16 cellular contexts compared by ENCODE assay signal in the genomic region with DNA sequence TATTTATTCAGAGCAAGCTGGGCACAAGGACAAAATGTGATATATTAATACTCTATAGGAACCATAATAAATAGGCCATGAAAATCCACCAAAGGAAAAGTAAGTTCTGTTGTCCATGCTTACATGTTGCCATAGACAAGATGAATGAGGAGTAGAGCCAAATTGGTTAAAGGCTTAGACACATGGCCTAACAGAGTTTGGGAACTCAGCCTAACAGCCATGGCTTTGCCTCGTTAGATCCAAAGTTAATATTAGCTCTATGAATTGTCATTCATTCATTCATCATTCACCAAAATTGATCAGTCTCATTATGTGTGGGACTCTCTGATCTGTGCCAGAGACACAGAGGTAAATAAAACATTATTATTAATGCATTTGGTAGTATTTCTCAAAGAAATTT.
DNase-seq lines count a peak whose midpoint lies in the region; ATAC-seq and TF ChIP-seq lines count a peak whose summit lies in the region.
"Had no signal": no experiment of that assay in that cellular context is flagged by ENCODE, and none has a peak within 500 bp of the region (broad histone marks: within the 10 kb centered on the region; RNA-seq: fewer than 3 reads in every experiment).

No MANE protein-coding gene starts in this region.

- ATAC-seq in body of pancreas (peak; percentile 30), HG03457 (IDR thresholded peaks at IDR 0.05; ENCODE audit: unreplicated experiment) (no peak), GM21526 (IDR thresholded peaks at IDR 0.05; ENCODE audit: low FRiP score, unreplicated experiment) (no peak)
- ATAC-seq: A549, GM12878, HCT116 had no signal

- H3K27me3 ChIP-seq in body of pancreas (no peaks in the 10 kb centered on the region), mesenchymal stem cell (ENCODE audit: control insufficient read depth in 1 of 2, insufficient read depth in 1 of 2, low read length in 2 of 2) (no peaks in the 10 kb centered on the region), tibial artery (no peaks in the 10 kb centered on the region)
- H3K27me3 ChIP-seq: BLaER1 treated with 17β-estradiol and CSF1 and Interleukin-3, amounts not matched to agents 10 nM and 100 nM had no signal

- no peak overlapping the region for H3K9ac ChIP-seq in mesenchymal stem cell (ENCODE audit: low read length)
- H3K9ac ChIP-seq: BLaER1 treated with 17β-estradiol and CSF1 and Interleukin-3, amounts not matched to agents 10 nM and 100 nM had no signal

- no peak overlapping the region for H3K4ac ChIP-seq in mesenchymal stem cell (ENCODE audit: low read depth in 1 of 2, low read length in 2 of 2)

- CTCF ChIA-PET in activated CD4-positive, alpha-beta T cell treated with anti-CD3 and anti-CD28 coated beads, Interleukin-2, amount 10 ng/mL, durations not matched to agents 7 days and 5 days (lab: Charles Lee) = no interaction called here

- no peaks in the 10 kb centered on the region for H3K27me3 Mint-ChIP-seq in activated CD4-positive, alpha-beta T cell treated with anti-CD3 and anti-CD28 coated beads, Interleukin-2, amount 10 ng/mL, durations not matched to agents 7 days and 5 days
- H3K27me3 Mint-ChIP-seq: CD4-positive, CD25-positive, alpha-beta regulatory T cell had no signal

- no peak overlapping the region for H3K14ac ChIP-seq in mesenchymal stem cell (ENCODE audit: low read length in 2 of 2)

- no peak overlapping the region for H2AFZ ChIP-seq in mesenchymal stem cell (ENCODE audit: low read depth, low read length)

- no peak overlapping the region for H2AK5ac ChIP-seq in mesenchymal stem cell (ENCODE audit: low read length, severe bottlenecking)

- no peaks in the 10 kb centered on the region for H3K79me1 ChIP-seq in mesenchymal stem cell (replicated peaks; ENCODE audit: low read length, poor library complexity, severe bottlenecking)

- no peaks in the 10 kb centered on the region for H3K4me1 Mint-ChIP-seq in activated CD4-positive, alpha-beta T cell treated with anti-CD3 and anti-CD28 coated beads, Interleukin-2, amount 10 ng/mL, durations not matched to agents 7 days and 5 days
- H3K4me1 Mint-ChIP-seq: CD4-positive, CD25-positive, alpha-beta regulatory T cell had no signal

- no peak overlapping the region for H3K18ac ChIP-seq in mesenchymal stem cell (ENCODE audit: low read depth in 1 of 2, low read length in 2 of 2)

- no peak overlapping the region for H3K4me3 ChIP-seq in body of pancreas
- H3K4me3 ChIP-seq in mesenchymal stem cell (ENCODE audit: insufficient read depth in 1 of 2, low read depth in 1 of 2, low read length in 2 of 2) = no peak overlapping the region
- H3K4me3 ChIP-seq in tibial artery = no peak overlapping the region
- H3K4me3 ChIP-seq: A549; BLaER1 treated with 17β-estradiol and CSF1 and Interleukin-3, amounts not matched to agents 10 nM and 100 nM; GM12878 had no signal

- no peak overlapping the region for H2BK5ac ChIP-seq in mesenchymal stem cell (ENCODE audit: low read depth, low read length, poor library complexity, severe bottlenecking)

- no peaks in the 10 kb centered on the region for H3K36me3 Mint-ChIP-seq in activated CD4-positive, alpha-beta T cell treated with anti-CD3 and anti-CD28 coated beads, Interleukin-2, amount 10 ng/mL, durations not matched to agents 7 days and 5 days (ENCODE audit: low read depth)
- H3K36me3 Mint-ChIP-seq: CD4-positive, CD25-positive, alpha-beta regulatory T cell had no signal

- H3K27ac Mint-ChIP-seq in activated CD4-positive, alpha-beta T cell treated with anti-CD3 and anti-CD28 coated beads, Interleukin-2, amount 10 ng/mL, durations not matched to agents 7 days and 5 days = no peak overlapping the region
- H3K27ac Mint-ChIP-seq: CD4-positive, CD25-positive, alpha-beta regulatory T cell had no signal

- H4K91ac ChIP-seq in mesenchymal stem cell (ENCODE audit: low read length) = no peak overlapping the region

- H2BK15ac ChIP-seq in mesenchymal stem cell (ENCODE audit: low read depth, poor library complexity, severe bottlenecking) = no peak overlapping the region

- peak; percentile 18 to 67 for DNase-seq in NCI-H446 (lab: John Stamatoyannopoulos, UW)
- DNase-seq in body of pancreas = no peak
- DNase-seq in mesenchymal stem cell = no peak
- DNase-seq in tibial artery = no peak
- DNase-seq in NK-92 treated with Interleukin-12 subunit alpha and Interleukin-12 subunit beta, amount 100 ng/mL, for 24 hours (lab: John Stamatoyannopoulos, UW) = no peak
- no peak for DNase-seq in activated CD4-positive, alpha-beta T cell treated with anti-CD3 and anti-CD28 coated beads, Interleukin-2, amount 10 ng/mL, durations not matched to agents 7 days and 5 days
- DNase-seq: Calu3; CD4-positive, CD25-positive, alpha-beta regulatory T cell; DMS 273 treated with DMSO at 0.1 percent for 48 hours had no signal

- H3K4me3 Mint-ChIP-seq in activated CD4-positive, alpha-beta T cell treated with anti-CD3 and anti-CD28 coated beads, Interleukin-2, amount 10 ng/mL, durations not matched to agents 7 days and 5 days = no peak overlapping the region
- H3K4me3 Mint-ChIP-seq: CD4-positive, CD25-positive, alpha-beta regulatory T cell had no signal

- WGBS in body of pancreas, 2 donors = 7 to 17% methylated on average over 1 of the region's 1 CpG
- WGBS in mesenchymal stem cell = 100% methylated on average over 1 of the region's 1 CpG

- no peak overlapping the region for H3K4me2 ChIP-seq in mesenchymal stem cell (ENCODE audit: low read length, poor library complexity, severe bottlenecking)
- H3K4me2 ChIP-seq: A549; BLaER1 treated with 17β-estradiol and CSF1 and Interleukin-3, amounts not matched to agents 10 nM and 100 nM had no signal

- no peaks in the 10 kb centered on the region for H3K4me1 ChIP-seq in body of pancreas
- H3K4me1 ChIP-seq in mesenchymal stem cell (ENCODE audit: control insufficient read depth, insufficient read depth, low read depth, low read length) = peaks cover 3% of the 10 kb centered on the region
- H3K4me1 ChIP-seq in tibial artery = peaks cover 0 to 56% (median 19%) of the 10 kb centered on the region in 4 donors
- H3K4me1 ChIP-seq: A549; BLaER1 treated with 17β-estradiol and CSF1 and Interleukin-3, amounts not matched to agents 10 nM and 100 nM had no signal

- intact Hi-C loops in body of pancreas (cut with DNase I) (no loop called here), tibial artery (cut with DNase I; ENCODE audit: low total_unique reads) (no loop called here)

- TF ChIP-seq CTCF in body of pancreas (IDR thresholded peaks at IDR 0.05) (no peak), tibial artery (IDR thresholded peaks at IDR 0.05) (no peak)

- no peak for TF ChIP-seq POLR2A in body of pancreas (IDR thresholded peaks at IDR 0.05)

- H2BK12ac ChIP-seq in mesenchymal stem cell (ENCODE audit: low read length in 2 of 2) = no peak overlapping the region

- H3K27ac ChIP-seq in body of pancreas (peak overlapping the region in 3 of 4 donors; percentile 42 to 58 (median 54)), mesenchymal stem cell (ENCODE audit: low read length, poor library complexity, severe bottlenecking) (peak overlapping the region; percentile 73), tibial artery (peak overlapping the region; percentile 8 to 55)
- H3K27ac ChIP-seq: A549; BLaER1 treated with 17β-estradiol and CSF1 and Interleukin-3, amounts not matched to agents 10 nM and 100 nM; HL-60 had no signal

- H3K9me3 Mint-ChIP-seq in activated CD4-positive, alpha-beta T cell treated with anti-CD3 and anti-CD28 coated beads, Interleukin-2, amount 10 ng/mL, durations not matched to agents 7 days and 5 days = no peaks in the 10 kb centered on the region

- H3K9me3 ChIP-seq in body of pancreas (no peaks in the 10 kb centered on the region), mesenchymal stem cell (ENCODE audit: control insufficient read depth, low read length) (no peaks in the 10 kb centered on the region), tibial artery (no peaks in the 10 kb centered on the region)
- H3K9me3 ChIP-seq: A549; BLaER1 treated with 17β-estradiol and CSF1 and Interleukin-3, amounts not matched to agents 10 nM and 100 nM had no signal

- no peak overlapping the region for H2BK120ac ChIP-seq in mesenchymal stem cell (ENCODE audit: low read depth, low read length)

- no peak overlapping the region for H3K23ac ChIP-seq in mesenchymal stem cell (ENCODE audit: low read length in 2 of 2)

- H4K8ac ChIP-seq in mesenchymal stem cell (ENCODE audit: low read length) = no peak overlapping the region

- H3K36me3 ChIP-seq in body of pancreas (replicated peaks in 1 of 2; ENCODE audit: insufficient read depth in 1 of 2, low read depth in 2 of 2) (no peaks in the 10 kb centered on the region), mesenchymal stem cell (ENCODE audit: control insufficient read depth in 1 of 2, insufficient read depth in 2 of 2, low read depth in 1 of 2, low read length in 2 of 2) (no peaks in the 10 kb centered on the region), tibial artery (no peaks in the 10 kb centered on the region)
- H3K36me3 ChIP-seq: BLaER1 treated with 17β-estradiol and CSF1 and Interleukin-3, amounts not matched to agents 10 nM and 100 nM had no signal

- POLR2A ChIA-PET in activated CD4-positive, alpha-beta T cell treated with anti-CD3 and anti-CD28 coated beads, Interleukin-2, amount 10 ng/mL, durations not matched to agents 7 days and 5 days (lab: Charles Lee) = no interaction called here

Comparison
In these comparisons a context has a peak if more than half of its experiments do, and no peak if none do; other contexts are left out.
1. DNase-seq: peak in NCI-H446 (2 of 2); none in body of pancreas (0 of 4), mesenchymal stem cell (single experiment), tibial artery (0 of 2), NK-92 treated with Interleukin-12 subunit alpha and Interleukin-12 subunit beta, amount 100 ng/mL, for 24 hours (single experiment) and activated CD4-positive, alpha-beta T cell treated with anti-CD3 and anti-CD28 coated beads, Interleukin-2, amount 10 ng/mL, durations not matched to agents 7 days and 5 days (single experiment).
2. Peak in every context shown above with its lines, with median percentiles within 50 percentile points of each other: H3K27ac ChIP-seq.